8 cellular contexts compared by ENCODE assay signal in genomic region chr14:51989293-51990234, GRCh38. TPM values are rescaled to one million over a fixed set of nuclear protein-coding genes. Genes with fewer than 3 reads are reported as not detected.
DNase-seq lines count a peak whose midpoint lies in the region; ATAC-seq, FAIRE-seq and TF ChIP-seq lines count a peak whose summit lies in the region.

TSS of gene RTRAF (plus strand) at chr14:51989546. CDS start at chr14:51989640, 94 bp downstream.

- H3K27ac ChIP-seq in BLaER1 treated with 17β-estradiol and CSF1 and Interleukin-3, amounts not matched to agents 10 nM and 100 nM, result peak within 1 kb of the TSS; percentile 79 to 91 (median 87)
- H3K27ac ChIP-seq in HepG2 (ENCODE audit: extremely low read length, insufficient read depth, low read length), result peak within 1 kb of the TSS; percentile 85

- TF ChIP-seq EP300 in HepG2 (IDR thresholded peaks at IDR 0.05; ENCODE audit: low read depth in 2 of 2, low read length in 2 of 2), result no peak
- TF ChIP-seq EP300 in HepG2 (CRISPR knock-in tag; IDR thresholded peaks at IDR 0.05; ENCODE audit: borderline replicate concordance), result no peak

- POLR2A ChIA-PET in HepG2 (lab: Yijun Ruan, JAX), result no interaction called here

- no peaks in the 10 kb centered on the region for H3K27me3 ChIP-seq in BLaER1 treated with 17β-estradiol and CSF1 and Interleukin-3, amounts not matched to agents 10 nM and 100 nM
- H3K27me3 ChIP-seq in HepG2 (ENCODE audit: control insufficient read depth in 1 of 2, insufficient read depth in 2 of 2, low read length in 2 of 2), result no peaks in the 10 kb centered on the region; a peak in 1 of 5 replicates

- ATAC-seq in GM19328 (IDR thresholded peaks at IDR 0.05; ENCODE audit: unreplicated experiment) (peak; percentile 91), HG03520 (IDR thresholded peaks at IDR 0.05; ENCODE audit: unreplicated experiment) (peak; percentile 91), HepG2 (peak; percentile 99)

- H3K27ac Mint-ChIP-seq in dendritic cell treated with granulocyte-macrophage colony-stimulating factor and Interleukin-4, amounts not matched to agents 40 ng/mL and 50 ng/mL, for 4 days, result peak within 1 kb of the TSS; percentile 83

- peaks cover 20 to 48% (median 41%) of the 10 kb centered on the region in 10 experiments for H3K4me1 ChIP-seq in BLaER1 treated with 17β-estradiol and CSF1 and Interleukin-3, amounts not matched to agents 10 nM and 100 nM
- H3K4me1 ChIP-seq in HepG2 (ENCODE audit: insufficient read depth, low read length), result peaks cover 27% of the 10 kb centered on the region

- peak within 1 kb of the TSS; percentile 79 for H3K4me3 Mint-ChIP-seq in dendritic cell treated with granulocyte-macrophage colony-stimulating factor and Interleukin-4, amounts not matched to agents 40 ng/mL and 50 ng/mL, for 4 days

- CTCF ChIA-PET in HepG2 (lab: Yijun Ruan, JAX; ENCODE audit: low intra/inter-chr PET ratio, low total read pairs), result no interaction called here

- TF ChIP-seq RAD21 in HepG2 (CRISPR knock-in tag; IDR thresholded peaks at IDR 0.05), result no peak

- H3K79me2 ChIP-seq in HepG2 (ENCODE audit: insufficient read depth, low read length), result peaks cover 25% of the 10 kb centered on the region

- H3K4me3 ChIP-seq in BLaER1 treated with 17β-estradiol and CSF1 and Interleukin-3, amounts not matched to agents 10 nM and 100 nM, result peak within 1 kb of the TSS; percentile 78 to 94 (median 85)
- peak within 1 kb of the TSS; percentile 91 to 99 (median 95) for H3K4me3 ChIP-seq in HepG2 (replicated peaks in 1 of 3; ENCODE audit: insufficient read depth in 1 of 3, low read depth in 2 of 3, low read length in 3 of 3)

- in situ Hi-C loops in HepG2 (cut with HindIII; ENCODE audit: extremely low pct_ligation_motif_present, low pct_unique_long_range_greater_than_20kb), result no loop called here

- peaks cover 0 to 4% (median under 1%) of the 10 kb centered on the region in 11 experiments; a peak in 10 of 22 replicates for H3K9me3 ChIP-seq in BLaER1 treated with 17β-estradiol and CSF1 and Interleukin-3, amounts not matched to agents 10 nM and 100 nM (replicated peaks in 1 of 11)
- no peaks in the 10 kb centered on the region for H3K9me3 ChIP-seq in HepG2 (ENCODE audit: low read length)

- TF ChIP-seq CTCF in HepG2 (CRISPR knock-in tag; IDR thresholded peaks at IDR 0.05), result no peak

- TF ChIP-seq POLR2A in HepG2 (IDR thresholded peaks at IDR 0.05; ENCODE audit: insufficient read depth in 1 of 2, low read depth in 2 of 2, low read length in 2 of 2), result peak; percentile 81 to 84

- H3K36me3 ChIP-seq in BLaER1 treated with 17β-estradiol and CSF1 and Interleukin-3, amounts not matched to agents 10 nM and 100 nM, result peaks cover 26 to 40% (median 34%) of the 10 kb centered on the region in 11 experiments
- H3K36me3 ChIP-seq in HepG2 (replicated peaks in 1 of 2; ENCODE audit: control insufficient read depth in 1 of 2, insufficient read depth in 2 of 2, low read length in 2 of 2), result peaks cover 0 to 20% of the 10 kb centered on the region in 2 experiments; a peak in 3 of 5 replicates

- WGBS in HepG2 (ENCODE audit: low lambda C conversion rate), result 0% methylated on average over 17 of the region's 72 CpGs

- no peaks in the 10 kb centered on the region for H3K27me3 Mint-ChIP-seq in dendritic cell treated with granulocyte-macrophage colony-stimulating factor and Interleukin-4, amounts not matched to agents 40 ng/mL and 50 ng/mL, for 4 days

- H4K20me1 ChIP-seq in BLaER1 treated with 17β-estradiol and CSF1 and Interleukin-3, amounts not matched to agents 10 nM and 100 nM, result peaks cover 0 to 41% (median 8%) of the 10 kb centered on the region in 11 experiments; a peak in 10 of 22 replicates
- no peaks in the 10 kb centered on the region for H4K20me1 ChIP-seq in HepG2 (ENCODE audit: insufficient read depth, low read length)

- intact Hi-C loops in dendritic cell treated with granulocyte-macrophage colony-stimulating factor and Interleukin-4, amounts not matched to agents 40 ng/mL and 50 ng/mL, for 4 days (cut with micrococcal nuclease), result loop anchor here (5.0 to 10.0 kb wide), 4 partner anchors 122 to 565 kb away; partner anchors contain the start of genes FRMD6, GPR137C and TXNDC16
- intact Hi-C loops in HepG2 (cut with micrococcal nuclease; ENCODE audit: unreplicated experiment), result loop anchor here (1.0 kb wide), 1 partner anchor 10 kb away; no protein-coding TSS in a partner anchor

- peaks cover 20% of the 10 kb centered on the region for H3K4me1 Mint-ChIP-seq in dendritic cell treated with granulocyte-macrophage colony-stimulating factor and Interleukin-4, amounts not matched to agents 40 ng/mL and 50 ng/mL, for 4 days (ENCODE audit: low read depth)

- H3K4me2 ChIP-seq in BLaER1 treated with 17β-estradiol and CSF1 and Interleukin-3, amounts not matched to agents 10 nM and 100 nM, result peak within 1 kb of the TSS; percentile 70 to 93 (median 85)
- H3K4me2 ChIP-seq in HepG2 (ENCODE audit: low read depth, low read length), result peak within 1 kb of the TSS; percentile 90

- H3K9me3 Mint-ChIP-seq in dendritic cell treated with granulocyte-macrophage colony-stimulating factor and Interleukin-4, amounts not matched to agents 40 ng/mL and 50 ng/mL, for 4 days, result peaks cover 6% of the 10 kb centered on the region

- DNase-seq in NCI-H69 (lab: John Stamatoyannopoulos, UW) (peak; percentile 98), HepG2 (ENCODE audit: low spot score) (peak; percentile 81)
- DNase-seq in activated CD4-positive, alpha-beta T cell treated with anti-CD3 and anti-CD28 coated beads, Interleukin-2, amount 50 U/mL, for 24 hours (ENCODE audit: low read depth in 1 of 2, low spot score in 1 of 2), result peak; percentile 71 to 87
- peak; percentile 93 for DNase-seq in stimulated activated CD4-positive, alpha-beta T cell treated with anti-CD3 and anti-CD28 coated beads, Interleukin-4, amount 100 ng/mL, for 1 hour

- H3K9ac ChIP-seq in BLaER1 treated with 17β-estradiol and CSF1 and Interleukin-3, amounts not matched to agents 10 nM and 100 nM, result peak within 1 kb of the TSS; percentile 84 to 94 (median 91)
- peak within 1 kb of the TSS; percentile 93 for H3K9ac ChIP-seq in HepG2 (ENCODE audit: insufficient read depth, low read depth, low read length)

- H3K36me3 Mint-ChIP-seq in dendritic cell treated with granulocyte-macrophage colony-stimulating factor and Interleukin-4, amounts not matched to agents 40 ng/mL and 50 ng/mL, for 4 days (ENCODE audit: low read depth), result peaks cover 41% of the 10 kb centered on the region

- peak; percentile 56 for FAIRE-seq in HepG2 (lab: Jason Lieb, UNC)

- H2AFZ ChIP-seq in HepG2 (ENCODE audit: low read length), result peak within 1 kb of the TSS; percentile 98

- no TSS peak for BruUV-seq in HepG2 (replicated peaks; lab: Mats Ljungman, UMichigan)

TF ChIP-seq in HepG2, 621 proteins besides CTCF, POLR2A, EP300 and RAD21 (continues in another document):
- TF ChIP-seq MED1 (CRISPR knock-in tag; IDR thresholded peaks at IDR 0.05), result peak; percentile 31; the same call in 1 of the 2 replicates
- TF ChIP-seq CBX1 (IDR thresholded peaks at IDR 0.05; ENCODE audit: low read depth), result peak; percentile 71
- TF ChIP-seq PPARG (CRISPR knock-in tag; conservative IDR thresholded peaks at IDR 0.05), result no peak
- peak; percentile 51 for TF ChIP-seq SALL1 (CRISPR knock-in tag; IDR thresholded peaks at IDR 0.05)
- no peak for TF ChIP-seq MED8 (CRISPR knock-in tag; IDR thresholded peaks at IDR 0.05; ENCODE audit: insufficient replicate concordance)

RNA-seq across cellular contexts. Expression of gene RTRAF, which starts in this region (rescaled TPM):
- 258 and 374 TPM in 2 replicates for total RNA-seq in HepG2 (2016; rRNA removed; fragmentation: Illumina TruSeq; extraction: Trizol)
- total RNA-seq in HepG2 (2016; cell fraction: cytosol; rRNA removed; fragmentation: Illumina TruSeq; extraction: Trizol; ENCODE audit: low read depth), result 42.9 and 47.7 TPM in 2 replicates
- 255 and 390 TPM in 2 replicates for total RNA-seq in HepG2 (2016; cell fraction: insoluble cytoplasmic fraction; rRNA removed; fragmentation: Illumina TruSeq; extraction: Trizol)
- 101 TPM in 2 replicates for total RNA-seq in HepG2 (2016; cell fraction: membrane; rRNA removed; fragmentation: Illumina TruSeq; extraction: Trizol)
- total RNA-seq in HepG2 (2016; cell fraction: nucleus; rRNA removed; fragmentation: Illumina TruSeq; extraction: Trizol), result 105 and 106 TPM in 2 replicates
- polyA plus RNA-seq in HepG2 (2011; rRNA removed), result 118 and 137 TPM in 2 replicates
- polyA plus RNA-seq in HepG2 (2011; cell fraction: cytosol; rRNA removed), result 25.5 and 41.9 TPM in 2 replicates
- 11.4 and 17.2 TPM in 2 replicates for polyA plus RNA-seq in HepG2 (2011; cell fraction: nucleus; rRNA removed)
- 154 and 171 TPM in 2 replicates for polyA plus RNA-seq in HepG2 (2012)
- polyA plus RNA-seq in HepG2 (2016; cell fraction: cytosol; fragmentation: Illumina TruSeq; extraction: Trizol; ENCODE audit: low read depth), result 42.7 and 48.8 TPM in 2 replicates
- 390 and 432 TPM in 2 replicates for polyA plus RNA-seq in HepG2 (2016; cell fraction: insoluble cytoplasmic fraction; fragmentation: Illumina TruSeq; extraction: Trizol; ENCODE audit: low read depth)
- polyA plus RNA-seq in HepG2 (2016; cell fraction: membrane; fragmentation: Illumina TruSeq; extraction: Trizol; ENCODE audit: low read depth), result 75.4 and 87.3 TPM in 2 replicates
- polyA plus RNA-seq in HepG2 (2016; cell fraction: nucleus; fragmentation: Illumina TruSeq; extraction: Trizol; ENCODE audit: insufficient read depth, low read depth), result 144 and 145 TPM in 2 replicates
- 32.5 and 95.8 TPM in 2 replicates for polyA minus RNA-seq in HepG2 (2011; rRNA and poly(A)+ RNA removed; ENCODE audit: low replicate concordance)
- polyA minus RNA-seq in HepG2 (2011; cell fraction: cytosol; rRNA and poly(A)+ RNA removed), result 80.3 and 89.3 TPM in 2 replicates
- polyA minus RNA-seq in HepG2 (2011; cell fraction: nucleus; rRNA and poly(A)+ RNA removed), result 53.6 and 57.8 TPM in 2 replicates

Comparison
In these comparisons a context has a peak if more than half of its experiments do, and no peak if none do; other contexts are left out.
1. Peak in every context shown above with its lines: DNase-seq, ATAC-seq, H3K4me3 ChIP-seq and H3K27ac ChIP-seq.